Comparison of ENCODE assay signal across 17 cellular contexts in the genomic region with DNA sequence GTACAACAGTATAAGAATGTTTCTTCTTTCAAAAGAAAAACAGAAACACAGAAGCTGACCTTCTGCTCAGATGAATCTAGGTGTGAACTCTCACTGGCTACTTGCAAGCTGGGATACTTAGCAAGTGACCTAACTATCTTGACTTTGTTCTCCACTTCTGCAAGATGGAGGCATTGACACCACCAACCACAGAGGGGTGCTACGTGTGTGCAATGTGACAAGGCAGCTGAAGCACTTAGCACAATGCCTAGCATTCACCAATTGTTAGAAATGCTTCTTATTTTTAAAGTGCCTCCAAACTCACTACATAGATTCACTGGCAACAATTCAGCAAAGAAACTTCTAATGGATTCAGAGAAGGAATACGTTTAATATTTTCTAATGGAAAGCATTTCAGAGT.
A peak's percentile ranks its signal among the peaks of the same experiment; 100 is the strongest.
DNase-seq lines count a peak whose midpoint lies in the region; TF ChIP-seq lines count a peak whose summit lies in the region.
"Had no signal": no experiment of that assay in that cellular context is flagged by ENCODE, and none has a peak within 500 bp of the region (broad histone marks: within the 10 kb centered on the region; RNA-seq: fewer than 3 reads in every experiment).

No MANE protein-coding gene starts in this region.

- intact Hi-C loops in mammary epithelial cell (cut with micrococcal nuclease) (loop anchor here (1.0 to 10.0 kb wide), 2 partner anchors 79 to 436 kb away; no protein-coding TSS in a partner anchor), head of caudate nucleus (cut with DNase I) (no loop called here)

- no peak overlapping the region for H3K27ac ChIP-seq in mammary epithelial cell (ENCODE audit: insufficient read depth, low read depth, low read length)
- no peak overlapping the region for H3K27ac ChIP-seq in smooth muscle cell (ENCODE audit: low read depth)
- H3K27ac ChIP-seq: prostate gland, tibial artery had no signal

- H4K20me1 ChIP-seq in Loucy (ENCODE audit: insufficient read depth, low read length, poor library complexity, severe bottlenecking) (no peaks in the 10 kb centered on the region), mammary epithelial cell (ENCODE audit: insufficient read depth, low read length) (no peaks in the 10 kb centered on the region), smooth muscle cell (ENCODE audit: low read depth) (no peaks in the 10 kb centered on the region)

- H3K4me3 ChIP-seq in Loucy (ENCODE audit: low read length, poor library complexity, severe bottlenecking): no peak overlapping the region
- no peak overlapping the region for H3K4me3 ChIP-seq in mammary epithelial cell (replicated peaks in 1 of 3; ENCODE audit: insufficient read depth in 1 of 3, low read depth in 2 of 3, low read length in 3 of 3)
- no peak overlapping the region for H3K4me3 ChIP-seq in smooth muscle cell
- H3K4me3 ChIP-seq: lung, MG63, prostate gland, tibial artery had no signal

- H3K4me2 ChIP-seq in Loucy (ENCODE audit: low read depth, low read length, poor library complexity, severe bottlenecking): no peak overlapping the region
- no peak overlapping the region for H3K4me2 ChIP-seq in mammary epithelial cell (ENCODE audit: insufficient read depth, low read depth, low read length)
- H3K4me2 ChIP-seq in smooth muscle cell: no peak overlapping the region

- H3K27me3 ChIP-seq in Loucy (ENCODE audit: insufficient read depth, low read length, poor library complexity, severe bottlenecking) (no peaks in the 10 kb centered on the region), mammary epithelial cell (ENCODE audit: insufficient read depth, low read length) (no peaks in the 10 kb centered on the region), smooth muscle cell (ENCODE audit: low read depth) (peaks cover 38% of the 10 kb centered on the region)
- H3K27me3 ChIP-seq: MG63 had no signal

- dilution Hi-C loops in mammary epithelial cell (cut with HindIII; ENCODE audit: low sequenced_read_pairs): no loop called here

- DNase-seq in Ammon's horn (ENCODE audit: low spot score) (peak; percentile 73), mammary epithelial cell (no peak), head of caudate nucleus (peak in 35 of 42 donors; percentile 3 to 70 (median 38)), NCI-H128 (lab: John Stamatoyannopoulos, UW; ENCODE audit: unreplicated experiment) (no peak), smooth muscle cell (lab: John Stamatoyannopoulos, UW; ENCODE audit: unreplicated experiment) (no peak), NCI-H345 (lab: John Stamatoyannopoulos, UW) (no peak), NCI-H1417 treated with DMSO at 0.1 percent for 48 hours (lab: John Stamatoyannopoulos, UW) (no peak)
- DNase-seq: activated CD4-positive, CD25-positive, alpha-beta regulatory T cell treated with anti-CD3 and anti-CD28 coated beads, Interleukin-2, amount 50 U/mL, for 72 hours; MG63; natural killer cell; NCI-H2029; Right ventricle myocardium superior; T-helper 17 cell; tibial artery had no signal

- H3F3A ChIP-seq in Loucy (ENCODE audit: low read depth) (no peaks in the 10 kb centered on the region), smooth muscle cell (ENCODE audit: low read depth) (no peaks in the 10 kb centered on the region)

- H3K9me2 ChIP-seq in Loucy (replicated peaks; ENCODE audit: low read depth, low read length): no peaks in the 10 kb centered on the region

- H3K79me2 ChIP-seq in Loucy (ENCODE audit: insufficient read depth, low read length) (no peaks in the 10 kb centered on the region), mammary epithelial cell (ENCODE audit: insufficient read depth, low read length) (no peaks in the 10 kb centered on the region), smooth muscle cell (ENCODE audit: low read depth) (no peaks in the 10 kb centered on the region)

- H3K9ac ChIP-seq in Loucy (ENCODE audit: low read depth, low read length, poor library complexity, severe bottlenecking): no peak overlapping the region
- H3K9ac ChIP-seq in mammary epithelial cell (ENCODE audit: insufficient read depth, low read length): no peak overlapping the region
- H3K9ac ChIP-seq in smooth muscle cell (ENCODE audit: low read depth): no peak overlapping the region

- TF ChIP-seq CTCF in Loucy (conservative IDR thresholded peaks at IDR 0.05; ENCODE audit: low read length) (peak; percentile 46), mammary epithelial cell (conservative IDR thresholded peaks at IDR 0.05 in 1 of 2, IDR thresholded peaks at IDR 0.05 in 1 of 2; ENCODE audit: extremely low read depth in 1 of 2, insufficient read depth in 1 of 2, low read depth in 1 of 2, low read length in 2 of 2) (peak; percentile 3 to 20), smooth muscle cell (IDR thresholded peaks at IDR 0.05; ENCODE audit: borderline replicate concordance, insufficient read depth, poor library complexity, severe bottlenecking) (no peak)

- H3K4me1 ChIP-seq in Loucy (ENCODE audit: insufficient read depth, low read length, poor library complexity, severe bottlenecking): no peaks in the 10 kb centered on the region
- H3K4me1 ChIP-seq in mammary epithelial cell (ENCODE audit: insufficient read depth, low read length): peaks cover under 1% of the 10 kb centered on the region
- no peaks in the 10 kb centered on the region for H3K4me1 ChIP-seq in smooth muscle cell (ENCODE audit: low read depth)
- H3K4me1 ChIP-seq: prostate gland, tibial artery had no signal

- H3K36me3 ChIP-seq in Loucy (ENCODE audit: insufficient read depth, low read length) (no peaks in the 10 kb centered on the region), mammary epithelial cell (ENCODE audit: insufficient read depth, low read length) (no peaks in the 10 kb centered on the region), smooth muscle cell (ENCODE audit: low read depth) (no peaks in the 10 kb centered on the region)
- H3K36me3 ChIP-seq: MG63, prostate gland, tibial artery had no signal

- WGBS in mammary epithelial cell (ENCODE audit: low coverage, missing lambda C conversion rate): 48% methylated on average over 2 of the region's 2 CpGs
- WGBS in smooth muscle cell (ENCODE audit: low lambda C conversion rate): 76% methylated on average over 2 of the region's 2 CpGs

- CTCF ChIA-PET in mammary epithelial cell (lab: Charles Lee; ENCODE audit: low non-redundant PET): no interaction called here

- no peak overlapping the region for H2AFZ ChIP-seq in Loucy (ENCODE audit: low read length)
- no peak overlapping the region for H2AFZ ChIP-seq in mammary epithelial cell (ENCODE audit: low read depth, low read length)
- H2AFZ ChIP-seq in smooth muscle cell (ENCODE audit: low read depth): no peak overlapping the region

- H3K9me3 ChIP-seq in Loucy (ENCODE audit: insufficient read depth, low read depth, low read length) (no peaks in the 10 kb centered on the region), mammary epithelial cell (replicated peaks; ENCODE audit: insufficient read depth, low read length) (no peaks in the 10 kb centered on the region), smooth muscle cell (replicated peaks; ENCODE audit: low read depth) (no peaks in the 10 kb centered on the region)
- H3K9me3 ChIP-seq: MG63, prostate gland, tibial artery had no signal

- no TSS peak for BruUV-seq in mammary epithelial cell (replicated peaks; lab: Mats Ljungman, UMichigan)

- in situ Hi-C loops in mammary epithelial cell (cut with MboI; ENCODE audit: low sequenced_read_pairs in 2 of 2): no loop called here

Comparison
In these comparisons a context has a peak if more than half of its experiments do, and no peak if none do; other contexts are left out.
1. DNase-seq: peak in Ammon's horn (single experiment) and head of caudate nucleus (35 of 42); none in mammary epithelial cell (single experiment), NCI-H128 (single experiment), smooth muscle cell (single experiment), NCI-H345 (single experiment) and NCI-H1417 treated with DMSO at 0.1 percent for 48 hours (single experiment).